ENCODE assay signal across 11 cellular contexts in genomic region chr7:50342616-50343114, GRCh38. TPM values are rescaled to one million over a fixed set of nuclear protein-coding genes. Genes with fewer than 3 reads are reported as not detected.
DNase-seq lines count a peak whose midpoint lies in the region; ATAC-seq, FAIRE-seq and TF ChIP-seq lines count a peak whose summit lies in the region.
"Had no signal": no experiment of that assay in that cellular context is flagged by ENCODE, and none has a peak within 500 bp of the region (broad histone marks: within the 10 kb centered on the region; RNA-seq: fewer than 3 reads in every experiment).

No MANE protein-coding gene starts in this region.

- no peak overlapping the region for H3K4me3 ChIP-seq in transverse colon
- H3K4me3 ChIP-seq: breast epithelium, SJSA1 had no signal

- peaks cover 5% of the 10 kb centered on the region for H3K27me3 ChIP-seq in transverse colon
- H3K27me3 ChIP-seq: breast epithelium had no signal

- no peaks in the 10 kb centered on the region for H3K9me3 Mint-ChIP-seq in activated T-helper 1 cell treated with anti-CD3 and anti-CD28 coated beads, Interleukin-12 subunit alpha, Interleukin-12 subunit beta, Interleukin-2, Interleukin-4 antibody, amounts not matched to agents 30 ng/mL and 10 ng/mL and 1 ng/mL, durations not matched to agents 14 hours and 24 hours and 36 hours

- in situ Hi-C loops in transverse colon (cut with MboI; ENCODE audit: low pct_ligation_motif_present in 1 of 4, low pct_unique_long_range_greater_than_20kb in 1 of 4, low sequenced_read_pairs in 3 of 4): no loop called here

- FAIRE-seq in GM19239 (lab: Jason Lieb, UNC): no peak
- FAIRE-seq: kidney had no signal

- peak overlapping the region; percentile 7 to 63 (median 32) for H3K27ac ChIP-seq in transverse colon
- H3K27ac ChIP-seq: breast epithelium, SJSA1 had no signal

- intact Hi-C loops in Right ventricle myocardium superior (cut with DNase I) (no loop called here), cardiac septum (cut with DNase I) (no loop called here), transverse colon (cut with DNase I; ENCODE audit: low total_unique reads) (no loop called here)
- intact Hi-C loops in activated T-helper 1 cell treated with anti-CD3 and anti-CD28 coated beads, Interleukin-12 subunit alpha, Interleukin-12 subunit beta, Interleukin-2, Interleukin-4 antibody, amounts not matched to agents 30 ng/mL and 10 ng/mL and 1 ng/mL, durations not matched to agents 14 hours and 24 hours and 36 hours (cut with micrococcal nuclease): loop anchor here (1.0 kb wide), 1 partner anchor 8 kb away; no protein-coding TSS in a partner anchor

- H3K36me3 ChIP-seq in transverse colon: no peaks in the 10 kb centered on the region
- H3K36me3 ChIP-seq: breast epithelium, SJSA1 had no signal

- peaks cover 47% of the 10 kb centered on the region for H3K36me3 Mint-ChIP-seq in activated T-helper 1 cell treated with anti-CD3 and anti-CD28 coated beads, Interleukin-12 subunit alpha, Interleukin-12 subunit beta, Interleukin-2, Interleukin-4 antibody, amounts not matched to agents 30 ng/mL and 10 ng/mL and 1 ng/mL, durations not matched to agents 14 hours and 24 hours and 36 hours (ENCODE audit: low read depth)

- peak; percentile 89 for TF ChIP-seq EP300 in transverse colon (IDR thresholded peaks at IDR 0.05; ENCODE audit: low read depth)

- peak; percentile 35 for TF ChIP-seq POLR2A in transverse colon (IDR thresholded peaks at IDR 0.05)

- H3K27ac Mint-ChIP-seq in activated T-helper 1 cell treated with anti-CD3 and anti-CD28 coated beads, Interleukin-12 subunit alpha, Interleukin-12 subunit beta, Interleukin-2, Interleukin-4 antibody, amounts not matched to agents 30 ng/mL and 10 ng/mL and 1 ng/mL, durations not matched to agents 14 hours and 24 hours and 36 hours: peak overlapping the region; percentile 95

- H3K9me3 ChIP-seq in transverse colon: no peaks in the 10 kb centered on the region
- H3K9me3 ChIP-seq: breast epithelium, SJSA1 had no signal

- ATAC-seq in Right ventricle myocardium superior (ENCODE audit: poor library complexity) (peak; percentile 53), GM18873 (IDR thresholded peaks at IDR 0.05; ENCODE audit: low FRiP score, unreplicated experiment) (no peak)

- no peaks in the 10 kb centered on the region for H3K27me3 Mint-ChIP-seq in activated T-helper 1 cell treated with anti-CD3 and anti-CD28 coated beads, Interleukin-12 subunit alpha, Interleukin-12 subunit beta, Interleukin-2, Interleukin-4 antibody, amounts not matched to agents 30 ng/mL and 10 ng/mL and 1 ng/mL, durations not matched to agents 14 hours and 24 hours and 36 hours (ENCODE audit: insufficient read depth)

- H3K4me1 Mint-ChIP-seq in activated T-helper 1 cell treated with anti-CD3 and anti-CD28 coated beads, Interleukin-12 subunit alpha, Interleukin-12 subunit beta, Interleukin-2, Interleukin-4 antibody, amounts not matched to agents 30 ng/mL and 10 ng/mL and 1 ng/mL, durations not matched to agents 14 hours and 24 hours and 36 hours (ENCODE audit: low read depth): peaks cover 78% of the 10 kb centered on the region

- H3K4me1 ChIP-seq in transverse colon: peaks cover 0 to 2% (median 0%) of the 10 kb centered on the region in 4 donors
- H3K4me1 ChIP-seq: breast epithelium, SJSA1 had no signal

- WGBS in transverse colon (ENCODE audit: low coverage in 1 of 2), 2 donors: 4 to 28% methylated on average over 5 to 8 of the region's 8 CpGs

- TF ChIP-seq CTCF in transverse colon (IDR thresholded peaks at IDR 0.05): no peak

- no peak for DNase-seq in Right ventricle myocardium superior
- no peak for DNase-seq in cardiac septum (ENCODE audit: low spot score)
- no peak for DNase-seq in activated T-helper 1 cell treated with anti-CD3 and anti-CD28 coated beads, Interleukin-12 subunit alpha, Interleukin-12 subunit beta, Interleukin-2, Interleukin-4 antibody, amounts not matched to agents 30 ng/mL and 10 ng/mL and 1 ng/mL, durations not matched to agents 14 hours and 24 hours and 36 hours (ENCODE audit: low spot score)
- peak; percentile 9 for DNase-seq in iris pigment epithelial cell (ENCODE audit: low read depth)
- DNase-seq in transverse colon: peak; percentile 58
- no peak for DNase-seq in GM19239 (ENCODE audit: insufficient read length, low spot score)
- no peak for DNase-seq in NCI-H526 (lab: John Stamatoyannopoulos, UW)
- DNase-seq: kidney had no signal

- H3K4me3 Mint-ChIP-seq in activated T-helper 1 cell treated with anti-CD3 and anti-CD28 coated beads, Interleukin-12 subunit alpha, Interleukin-12 subunit beta, Interleukin-2, Interleukin-4 antibody, amounts not matched to agents 30 ng/mL and 10 ng/mL and 1 ng/mL, durations not matched to agents 14 hours and 24 hours and 36 hours: peak overlapping the region; percentile 77

RNA-seq across cellular contexts. Expression of gene IKZF1, which starts 38.1 kb away (rescaled TPM):
- 2.4 TPM for total RNA-seq in Right ventricle myocardium superior
- total RNA-seq in cardiac septum: 2.2 TPM
- total RNA-seq in activated T-helper 1 cell treated with anti-CD3 and anti-CD28 coated beads, Interleukin-12 subunit alpha, Interleukin-12 subunit beta, Interleukin-2, Interleukin-4 antibody, amounts not matched to agents 30 ng/mL and 10 ng/mL and 1 ng/mL, durations not matched to agents 14 hours and 24 hours and 36 hours: 324 and 329 TPM in 2 replicates
- total RNA-seq in transverse colon: 100 to 1,000 TPM in 1 of 4 donors, 10 to 100 TPM in 1, 1 to 10 TPM in 2; 9.2 to 116 (median 29.1) TPM
- total RNA-seq: SJSA1 had no signal

Comparison
In these comparisons a context has a peak if more than half of its experiments do, and no peak if none do; other contexts are left out.
1. DNase-seq: peak in iris pigment epithelial cell (single experiment) and transverse colon (single experiment); none in Right ventricle myocardium superior (single experiment), cardiac septum (single experiment), activated T-helper 1 cell treated with anti-CD3 and anti-CD28 coated beads, Interleukin-12 subunit alpha, Interleukin-12 subunit beta, Interleukin-2, Interleukin-4 antibody, amounts not matched to agents 30 ng/mL and 10 ng/mL and 1 ng/mL, durations not matched to agents 14 hours and 24 hours and 36 hours (single experiment), GM19239 (single experiment) and NCI-H526 (0 of 2).